26 cellular contexts compared by ENCODE assay signal in genomic region chr3:183662099-183662498, GRCh38. TPM values are rescaled to one million over a fixed set of nuclear protein-coding genes. Genes with fewer than 3 reads are reported as not detected.
DNase-seq lines count a peak whose midpoint lies in the region; ATAC-seq, FAIRE-seq and TF ChIP-seq lines count a peak whose summit lies in the region.
"Had no signal": no experiment of that assay in that cellular context is flagged by ENCODE, and none has a peak within 500 bp of the region (broad histone marks: within the 10 kb centered on the region; RNA-seq: fewer than 3 reads in every experiment).

No MANE protein-coding gene starts in this region.

- POLR2A ChIA-PET in HepG2 (lab: Yijun Ruan, JAX) = no interaction called here

- H3K4me2 ChIP-seq in HepG2 (ENCODE audit: low read depth, low read length) = no peak overlapping the region
- no peak overlapping the region for H3K4me2 ChIP-seq in mesenchymal stem cell (ENCODE audit: low read length, poor library complexity, severe bottlenecking)

- in situ Hi-C loops in HepG2 (cut with HindIII; ENCODE audit: extremely low pct_ligation_motif_present, low pct_unique_long_range_greater_than_20kb) (no loop called here), KBM-7 (cut with MboI; ENCODE audit: low pct_unique_long_range_greater_than_20kb, low sequenced_read_pairs) (no loop called here)

- 26% methylated on average over 3 of the region's 3 CpGs for WGBS in right lobe of liver (ENCODE audit: insufficient coverage, low coverage, low lambda C conversion rate, missing lambda C conversion rate)
- 55% methylated on average over 3 of the region's 3 CpGs for WGBS in HepG2 (ENCODE audit: low lambda C conversion rate)
- WGBS in mesenchymal stem cell = 0% methylated on average over 2 of the region's 3 CpGs

- H3K27ac ChIP-seq in right lobe of liver (no peak overlapping the region), HepG2 (ENCODE audit: extremely low read length, insufficient read depth, low read length) (no peak overlapping the region), mesenchymal stem cell (ENCODE audit: low read length, poor library complexity, severe bottlenecking) (no peak overlapping the region)
- H3K27ac ChIP-seq: HL-60 had no signal

- intact Hi-C loops in right lobe of liver (cut with DNase I) (no loop called here), HepG2 (cut with micrococcal nuclease; ENCODE audit: unreplicated experiment) (no loop called here)

- H3K9me3 ChIP-seq in right lobe of liver (no peaks in the 10 kb centered on the region), HepG2 (ENCODE audit: low read length) (no peaks in the 10 kb centered on the region), endocrine pancreas (ENCODE audit: control insufficient read depth, low read length) (no peaks in the 10 kb centered on the region), mesenchymal stem cell (ENCODE audit: control insufficient read depth, low read length) (no peaks in the 10 kb centered on the region)
- H3K9me3 ChIP-seq: BE2C had no signal

- ATAC-seq in right lobe of liver = peak; percentile 58 to 85 (median 59)
- no peak for ATAC-seq in HepG2
- no peak for ATAC-seq in HG02973 (IDR thresholded peaks at IDR 0.05; ENCODE audit: unreplicated experiment)
- ATAC-seq: HCT116, PC-3 had no signal

- no peak overlapping the region for H3K4ac ChIP-seq in mesenchymal stem cell (ENCODE audit: low read depth in 1 of 2, low read length in 2 of 2)

- BruUV-seq in HepG2 (replicated peaks; lab: Mats Ljungman, UMichigan) = no TSS peak

- TF ChIP-seq EP300 in HepG2 (IDR thresholded peaks at IDR 0.05; ENCODE audit: low read depth in 2 of 2, low read length in 2 of 2) (no peak), HepG2 (CRISPR knock-in tag; IDR thresholded peaks at IDR 0.05; ENCODE audit: borderline replicate concordance) (no peak)

- CTCF ChIA-PET in HepG2 (lab: Yijun Ruan, JAX; ENCODE audit: low intra/inter-chr PET ratio, low total read pairs) = no interaction called here

- no peak overlapping the region for H2BK12ac ChIP-seq in mesenchymal stem cell (ENCODE audit: low read length in 2 of 2)

- H4K91ac ChIP-seq in mesenchymal stem cell (ENCODE audit: low read length) = no peak overlapping the region

- H3K4me3 ChIP-seq in right lobe of liver (no peak overlapping the region), HepG2 (replicated peaks in 1 of 3; ENCODE audit: insufficient read depth in 1 of 3, low read depth in 2 of 3, low read length in 3 of 3) (no peak overlapping the region), endocrine pancreas (ENCODE audit: control insufficient read depth, insufficient read depth, low read length) (peak overlapping the region; percentile 62), mesenchymal stem cell (ENCODE audit: insufficient read depth in 1 of 2, low read depth in 1 of 2, low read length in 2 of 2) (no peak overlapping the region)

- TF ChIP-seq RAD21 in HepG2 (CRISPR knock-in tag; IDR thresholded peaks at IDR 0.05) = no peak

- H3K27me3 ChIP-seq in right lobe of liver (no peaks in the 10 kb centered on the region), HepG2 (ENCODE audit: control insufficient read depth in 1 of 2, insufficient read depth in 2 of 2, low read length in 2 of 2) (no peaks in the 10 kb centered on the region; a peak in 1 of 5 replicates), endocrine pancreas (ENCODE audit: control insufficient read depth, insufficient read depth, low read length) (no peaks in the 10 kb centered on the region), mesenchymal stem cell (ENCODE audit: control insufficient read depth in 1 of 2, insufficient read depth in 1 of 2, low read length in 2 of 2) (no peaks in the 10 kb centered on the region)
- H3K27me3 ChIP-seq: BE2C had no signal

- H2AFZ ChIP-seq in HepG2 (ENCODE audit: low read length) (no peak overlapping the region), mesenchymal stem cell (ENCODE audit: low read depth, low read length) (no peak overlapping the region)

- TF ChIP-seq POLR2A in right lobe of liver (IDR thresholded peaks at IDR 0.05) (no peak), HepG2 (IDR thresholded peaks at IDR 0.05; ENCODE audit: insufficient read depth in 1 of 2, low read depth in 2 of 2, low read length in 2 of 2) (no peak)

- no peaks in the 10 kb centered on the region for H4K20me1 ChIP-seq in HepG2 (ENCODE audit: insufficient read depth, low read length)

- DNase-seq in right lobe of liver = no peak
- DNase-seq in HepG2 (ENCODE audit: low spot score) = no peak
- DNase-seq in mesenchymal stem cell = no peak
- DNase-seq in stromal cell of bone marrow (ENCODE audit: low read depth) = peak; percentile 4
- no peak for DNase-seq in NCI-H446 (lab: John Stamatoyannopoulos, UW)
- no peak for DNase-seq in KBM-7
- DNase-seq: 8988T; ACHN; BE2C; Calu3; DMS79 treated with DMSO at 0.1 percent for 48 hours; GF-D8; Karpas-422; NCI-H1092; NCI-H1417 treated with DMSO at 0.1 percent for 48 hours; NCI-H187; NCI-H2081 treated with DMSO at 0.1 percent for 48 hours; NCI-H446 treated with DMSO at 0.1 percent for 48 hours; NCI-H526; NK-92 treated with Interleukin-12 subunit alpha and Interleukin-12 subunit beta, amount 100 ng/mL, for 24 hours; PC-3 had no signal

- H2AK5ac ChIP-seq in mesenchymal stem cell (ENCODE audit: low read length, severe bottlenecking) = no peak overlapping the region

- no peak overlapping the region for H2BK15ac ChIP-seq in mesenchymal stem cell (ENCODE audit: low read depth, poor library complexity, severe bottlenecking)

- H3K4me1 ChIP-seq in right lobe of liver = peaks cover 0 to 15% (median 0%) of the 10 kb centered on the region in 4 donors
- no peaks in the 10 kb centered on the region for H3K4me1 ChIP-seq in HepG2 (ENCODE audit: insufficient read depth, low read length)
- H3K4me1 ChIP-seq in endocrine pancreas (ENCODE audit: control insufficient read depth, insufficient read depth, low read length) = peaks cover 20% of the 10 kb centered on the region
- no peaks in the 10 kb centered on the region for H3K4me1 ChIP-seq in mesenchymal stem cell (ENCODE audit: control insufficient read depth, insufficient read depth, low read depth, low read length)
- H3K4me1 ChIP-seq: BE2C had no signal

- H2BK5ac ChIP-seq in mesenchymal stem cell (ENCODE audit: low read depth, low read length, poor library complexity, severe bottlenecking) = no peak overlapping the region

- no peak overlapping the region for H3K14ac ChIP-seq in mesenchymal stem cell (ENCODE audit: low read length in 2 of 2)

- H3K9ac ChIP-seq in HepG2 (ENCODE audit: insufficient read depth, low read depth, low read length) (no peak overlapping the region), endocrine pancreas (ENCODE audit: control insufficient read depth, insufficient read depth, low read length) (no peak overlapping the region), mesenchymal stem cell (ENCODE audit: low read length) (peak overlapping the region; percentile 11)

- no peaks in the 10 kb centered on the region for H3K79me2 ChIP-seq in HepG2 (ENCODE audit: insufficient read depth, low read length)

- peaks cover 0 to 44% (median 8%) of the 10 kb centered on the region in 4 donors for H3K36me3 ChIP-seq in right lobe of liver
- peaks cover 2 to 4% of the 10 kb centered on the region in 2 experiments; a peak in 3 of 5 replicates for H3K36me3 ChIP-seq in HepG2 (replicated peaks in 1 of 2; ENCODE audit: control insufficient read depth in 1 of 2, insufficient read depth in 2 of 2, low read length in 2 of 2)
- H3K36me3 ChIP-seq in endocrine pancreas (ENCODE audit: control insufficient read depth, insufficient read depth, low read length) = peaks cover under 1% of the 10 kb centered on the region
- peaks cover 5 to 42% of the 10 kb centered on the region in 2 experiments for H3K36me3 ChIP-seq in mesenchymal stem cell (ENCODE audit: control insufficient read depth in 1 of 2, insufficient read depth in 2 of 2, low read depth in 1 of 2, low read length in 2 of 2)

- H3K18ac ChIP-seq in mesenchymal stem cell (ENCODE audit: low read depth in 1 of 2, low read length in 2 of 2) = no peak overlapping the region

- H2BK120ac ChIP-seq in mesenchymal stem cell (ENCODE audit: low read depth, low read length) = no peak overlapping the region

- no peak overlapping the region for H3K23ac ChIP-seq in mesenchymal stem cell (ENCODE audit: low read length in 2 of 2)

- peaks cover 9% of the 10 kb centered on the region for H3K79me1 ChIP-seq in mesenchymal stem cell (replicated peaks; ENCODE audit: low read length, poor library complexity, severe bottlenecking)

- TF ChIP-seq CTCF in right lobe of liver (IDR thresholded peaks at IDR 0.05) (no peak), HepG2 (CRISPR knock-in tag; IDR thresholded peaks at IDR 0.05) (no peak)

- FAIRE-seq in HepG2 (lab: Jason Lieb, UNC) = no peak
- FAIRE-seq: GM12892 had no signal

- no peak overlapping the region for H4K8ac ChIP-seq in mesenchymal stem cell (ENCODE audit: low read length)

RNA-seq across cellular contexts. Expression of gene KLHL24, which starts 26.7 kb away (rescaled TPM):
- 10 to 100 TPM; 26.3 to 43.9 (median 32.0) TPM for total RNA-seq in right lobe of liver
- 6.9 and 9.7 TPM in 2 replicates for total RNA-seq in HepG2 (2016; rRNA removed; fragmentation: Illumina TruSeq; extraction: Trizol)
- 11.6 and 15.1 TPM in 2 replicates for total RNA-seq in HepG2 (2016; cell fraction: cytosol; rRNA removed; fragmentation: Illumina TruSeq; extraction: Trizol; ENCODE audit: low read depth)
- 8.5 and 8.6 TPM in 2 replicates for total RNA-seq in HepG2 (2016; cell fraction: insoluble cytoplasmic fraction; rRNA removed; fragmentation: Illumina TruSeq; extraction: Trizol)
- total RNA-seq in HepG2 (2016; cell fraction: membrane; rRNA removed; fragmentation: Illumina TruSeq; extraction: Trizol) = 9.2 and 10.3 TPM in 2 replicates
- total RNA-seq in HepG2 (2016; cell fraction: nucleus; rRNA removed; fragmentation: Illumina TruSeq; extraction: Trizol) = 5.4 and 6.2 TPM in 2 replicates
- polyA plus RNA-seq in HepG2 (2011; rRNA removed) = 10.6 and 15.7 TPM in 2 replicates
- polyA plus RNA-seq in HepG2 (2011; cell fraction: cytosol; rRNA removed) = 8.3 and 9.8 TPM in 2 replicates
- 9.9 and 12.1 TPM in 2 replicates for polyA plus RNA-seq in HepG2 (2011; cell fraction: nucleus; rRNA removed)
- 13.0 and 13.1 TPM in 2 replicates for polyA plus RNA-seq in HepG2 (2012)
- polyA plus RNA-seq in HepG2 (2016; cell fraction: cytosol; fragmentation: Illumina TruSeq; extraction: Trizol; ENCODE audit: low read depth) = 0.10 and 0.40 TPM in 2 replicates
- polyA plus RNA-seq in HepG2 (2016; cell fraction: insoluble cytoplasmic fraction; fragmentation: Illumina TruSeq; extraction: Trizol; ENCODE audit: low read depth) = 2.8 and 3.4 TPM in 2 replicates
- polyA plus RNA-seq in HepG2 (2016; cell fraction: membrane; fragmentation: Illumina TruSeq; extraction: Trizol; ENCODE audit: low read depth) = 0.24 and 0.30 TPM in 2 replicates
- polyA plus RNA-seq in HepG2 (2016; cell fraction: nucleus; fragmentation: Illumina TruSeq; extraction: Trizol; ENCODE audit: insufficient read depth, low read depth) = 3.4 and 3.9 TPM in 2 replicates
- polyA minus RNA-seq in HepG2 (2011; rRNA and poly(A)+ RNA removed; ENCODE audit: low replicate concordance) = 23.4 and 23.9 TPM in 2 replicates
- polyA minus RNA-seq in HepG2 (2011; cell fraction: cytosol; rRNA and poly(A)+ RNA removed) = 43.8 and 44.7 TPM in 2 replicates
- 41.3 and 48.2 TPM in 2 replicates for polyA minus RNA-seq in HepG2 (2011; cell fraction: nucleus; rRNA and poly(A)+ RNA removed)
- 27.0 TPM for polyA plus RNA-seq in mesenchymal stem cell (2013, experiment 1 of 2)
- polyA plus RNA-seq in mesenchymal stem cell (2013, experiment 2 of 2) = 24.3 TPM

RNA-seq across cellular contexts. Expression of gene YEATS2, which starts 35.5 kb away (rescaled TPM):
- 10 to 100 TPM in 1 of 6 experiments, 1 to 10 TPM in 5; 3.8 to 12.1 (median 7.3) TPM for total RNA-seq in right lobe of liver
- total RNA-seq in HepG2 (2016; rRNA removed; fragmentation: Illumina TruSeq; extraction: Trizol) = 16.0 and 18.6 TPM in 2 replicates
- total RNA-seq in HepG2 (2016; cell fraction: cytosol; rRNA removed; fragmentation: Illumina TruSeq; extraction: Trizol; ENCODE audit: low read depth) = 19.5 and 20.6 TPM in 2 replicates
- total RNA-seq in HepG2 (2016; cell fraction: insoluble cytoplasmic fraction; rRNA removed; fragmentation: Illumina TruSeq; extraction: Trizol) = 15.9 and 18.0 TPM in 2 replicates
- 14.2 and 15.9 TPM in 2 replicates for total RNA-seq in HepG2 (2016; cell fraction: membrane; rRNA removed; fragmentation: Illumina TruSeq; extraction: Trizol)
- 19.0 and 21.4 TPM in 2 replicates for total RNA-seq in HepG2 (2016; cell fraction: nucleus; rRNA removed; fragmentation: Illumina TruSeq; extraction: Trizol)
- polyA plus RNA-seq in HepG2 (2011; rRNA removed) = 28.4 and 33.7 TPM in 2 replicates
- 21.7 and 23.4 TPM in 2 replicates for polyA plus RNA-seq in HepG2 (2011; cell fraction: cytosol; rRNA removed)
- 31.5 and 34.8 TPM in 2 replicates for polyA plus RNA-seq in HepG2 (2011; cell fraction: nucleus; rRNA removed)
- polyA plus RNA-seq in HepG2 (2012) = 21.3 and 23.8 TPM in 2 replicates
- 1.2 and 1.4 TPM in 2 replicates for polyA plus RNA-seq in HepG2 (2016; cell fraction: cytosol; fragmentation: Illumina TruSeq; extraction: Trizol; ENCODE audit: low read depth)
- polyA plus RNA-seq in HepG2 (2016; cell fraction: insoluble cytoplasmic fraction; fragmentation: Illumina TruSeq; extraction: Trizol; ENCODE audit: low read depth) = 11.5 and 14.0 TPM in 2 replicates
- polyA plus RNA-seq in HepG2 (2016; cell fraction: membrane; fragmentation: Illumina TruSeq; extraction: Trizol; ENCODE audit: low read depth) = 3.2 and 3.9 TPM in 2 replicates
- polyA plus RNA-seq in HepG2 (2016; cell fraction: nucleus; fragmentation: Illumina TruSeq; extraction: Trizol; ENCODE audit: insufficient read depth, low read depth) = 26.1 and 26.4 TPM in 2 replicates
- polyA minus RNA-seq in HepG2 (2011; rRNA and poly(A)+ RNA removed; ENCODE audit: low replicate concordance) = 36.6 and 46.9 TPM in 2 replicates
- polyA minus RNA-seq in HepG2 (2011; cell fraction: cytosol; rRNA and poly(A)+ RNA removed) = 24.4 and 26.9 TPM in 2 replicates
- 48.4 and 51.5 TPM in 2 replicates for polyA minus RNA-seq in HepG2 (2011; cell fraction: nucleus; rRNA and poly(A)+ RNA removed)
- 15.9 TPM for polyA plus RNA-seq in mesenchymal stem cell (2013, experiment 1 of 2)
- polyA plus RNA-seq in mesenchymal stem cell (2013, experiment 2 of 2) = 14.4 TPM

Comparison
In these comparisons a context has a peak if more than half of its experiments do, and no peak if none do; other contexts are left out.
1. ATAC-seq: peak in right lobe of liver (4 of 4); none in HepG2 (single experiment) and HG02973 (single experiment).